Comparison of ENCODE assay signal across 11 cellular contexts in genomic region chrX:54695816-54696487, GRCh38.
DNase-seq lines count a peak whose midpoint lies in the region; ATAC-seq, FAIRE-seq and TF ChIP-seq lines count a peak whose summit lies in the region.
"Had no signal": no experiment of that assay in that cellular context is flagged by ENCODE, and none has a peak within 500 bp of the region (broad histone marks: within the 10 kb centered on the region; RNA-seq: fewer than 3 reads in every experiment).

No MANE protein-coding gene starts in this region.

- CTCF ChIA-PET in HepG2 (lab: Yijun Ruan, JAX; ENCODE audit: low intra/inter-chr PET ratio, low total read pairs): no interaction called here

- intact Hi-C loops in uterus (cut with DNase I; ENCODE audit: low total_unique reads): no loop called here
- intact Hi-C loops in HepG2 (cut with micrococcal nuclease; ENCODE audit: unreplicated experiment): no loop called here

- 30% methylated on average over 2 of the region's 6 CpGs for WGBS in HepG2 (ENCODE audit: low lambda C conversion rate)

- H3K9me3 ChIP-seq in uterus (no peaks in the 10 kb centered on the region), HepG2 (ENCODE audit: low read length) (no peaks in the 10 kb centered on the region)
- H3K9me3 ChIP-seq: body of pancreas had no signal

- H3K4me1 ChIP-seq in uterus: no peaks in the 10 kb centered on the region
- H3K4me1 ChIP-seq in HepG2 (ENCODE audit: insufficient read depth, low read length): no peaks in the 10 kb centered on the region
- H3K4me1 ChIP-seq: body of pancreas had no signal

- TF ChIP-seq POLR2A in uterus (IDR thresholded peaks at IDR 0.05) (no peak), HepG2 (IDR thresholded peaks at IDR 0.05; ENCODE audit: insufficient read depth in 1 of 2, low read depth in 2 of 2, low read length in 2 of 2) (no peak)

- H3K27ac ChIP-seq in uterus (no peak overlapping the region), HepG2 (ENCODE audit: extremely low read length, insufficient read depth, low read length) (no peak overlapping the region)
- H3K27ac ChIP-seq: body of pancreas had no signal

- peak; percentile 1 for DNase-seq in EL
- DNase-seq in OCI-M1 (lab: John Stamatoyannopoulos, UW): peak; percentile 30
- DNase-seq in uterus: no peak
- DNase-seq in AML-193 (lab: John Stamatoyannopoulos, UW): no peak
- DNase-seq in frontal cortex (ENCODE audit: low spot score in 2 of 2): no peak
- no peak for DNase-seq in HepG2 (ENCODE audit: low spot score)
- DNase-seq: body of pancreas, hypothalamus, NCI-H510A had no signal

- no peaks in the 10 kb centered on the region for H3K36me3 ChIP-seq in uterus
- no peaks in the 10 kb centered on the region for H3K36me3 ChIP-seq in HepG2 (replicated peaks in 1 of 2; ENCODE audit: control insufficient read depth in 1 of 2, insufficient read depth in 2 of 2, low read length in 2 of 2)

- POLR2A ChIA-PET in HepG2 (lab: Yijun Ruan, JAX): no interaction called here

- no peak overlapping the region for H2AFZ ChIP-seq in HepG2 (ENCODE audit: low read length)

- no peaks in the 10 kb centered on the region for H3K27me3 ChIP-seq in uterus
- no peaks in the 10 kb centered on the region for H3K27me3 ChIP-seq in HepG2 (ENCODE audit: control insufficient read depth in 1 of 2, insufficient read depth in 2 of 2, low read length in 2 of 2)
- H3K27me3 ChIP-seq: body of pancreas had no signal

- peak; percentile 99 for ATAC-seq in GM19438 (IDR thresholded peaks at IDR 0.05; ENCODE audit: low read depth, unreplicated experiment)
- ATAC-seq in HG03039 (IDR thresholded peaks at IDR 0.05; ENCODE audit: unreplicated experiment): peak; percentile 84
- ATAC-seq in HepG2: no peak
- ATAC-seq: body of pancreas had no signal

- H3K79me2 ChIP-seq in HepG2 (ENCODE audit: insufficient read depth, low read length): no peaks in the 10 kb centered on the region

- TF ChIP-seq EP300 in HepG2 (IDR thresholded peaks at IDR 0.05; ENCODE audit: low read depth in 2 of 2, low read length in 2 of 2) (no peak), HepG2 (CRISPR knock-in tag; IDR thresholded peaks at IDR 0.05; ENCODE audit: borderline replicate concordance) (no peak)

- H3K4me2 ChIP-seq in HepG2 (ENCODE audit: low read depth, low read length): no peak overlapping the region

- no peak for FAIRE-seq in frontal cortex (lab: Jason Lieb, UNC)
- FAIRE-seq in HepG2 (lab: Jason Lieb, UNC): no peak

- no peaks in the 10 kb centered on the region for H4K20me1 ChIP-seq in HepG2 (ENCODE audit: insufficient read depth, low read length)

- no peak for TF ChIP-seq RAD21 in HepG2 (CRISPR knock-in tag; IDR thresholded peaks at IDR 0.05)

- in situ Hi-C loops in HepG2 (cut with HindIII; ENCODE audit: extremely low pct_ligation_motif_present, low pct_unique_long_range_greater_than_20kb): no loop called here

- no peak overlapping the region for H3K9ac ChIP-seq in HepG2 (ENCODE audit: insufficient read depth, low read depth, low read length)

- H3K4me3 ChIP-seq in uterus: no peak overlapping the region
- no peak overlapping the region for H3K4me3 ChIP-seq in HepG2 (replicated peaks in 1 of 3; ENCODE audit: insufficient read depth in 1 of 3, low read depth in 2 of 3, low read length in 3 of 3)
- H3K4me3 ChIP-seq: body of pancreas had no signal

- TF ChIP-seq CTCF in uterus (IDR thresholded peaks at IDR 0.05): no peak
- no peak for TF ChIP-seq CTCF in HepG2 (CRISPR knock-in tag; IDR thresholded peaks at IDR 0.05)

- BruUV-seq in HepG2 (replicated peaks; lab: Mats Ljungman, UMichigan): no TSS peak

TF ChIP-seq in HepG2, 621 proteins besides CTCF, POLR2A, EP300 and RAD21:
- TF ChIP-seq MXI1 (IDR thresholded peaks at IDR 0.05; ENCODE audit: borderline replicate concordance, low read depth, low read length) (no peak), ARNTL (CRISPR knock-in tag; IDR thresholded peaks at IDR 0.05) (no peak), SCMH1 (CRISPR knock-in tag; IDR thresholded peaks at IDR 0.05; ENCODE audit: borderline replicate concordance) (no peak), ZKSCAN1 (IDR thresholded peaks at IDR 0.05; ENCODE audit: low read length) (no peak), ZNF20 (CRISPR knock-in tag; IDR thresholded peaks at IDR 0.05) (no peak), HHEX (CRISPR knock-in tag; IDR thresholded peaks at IDR 0.05) (no peak)

Comparison
In these comparisons a context has a peak if more than half of its experiments do, and no peak if none do; other contexts are left out.
1. DNase-seq: peak in EL (single experiment) and OCI-M1 (single experiment); none in uterus (0 of 2), AML-193 (0 of 2), frontal cortex (0 of 2) and HepG2 (single experiment).